ENCODE assay signal across 1 cellular context in genomic region chr13:102591988-102592781, GRCh38.
TF ChIP-seq lines count a peak whose summit lies in the region.

No MANE protein-coding gene starts in this region.

TF ChIP-seq in K562, 482 proteins besides CTCF, POLR2A, EP300 and RAD21 (continued from another document and continues in another):
- TF ChIP-seq ZBTB2 (IDR thresholded peaks at IDR 0.05) (no peak), ZNF23 (CRISPR knock-in tag; IDR thresholded peaks at IDR 0.05) (no peak), DLX4 (CRISPR knock-in tag; IDR thresholded peaks at IDR 0.05) (no peak), MEF2D (tag; conservative IDR thresholded peaks at IDR 0.05; ENCODE audit: low read depth) (peak; percentile 36; the same call in 1 of the 2 replicates), MAFG (tag; conservative IDR thresholded peaks at IDR 0.05) (peak; percentile 96), ZC3H11A (IDR thresholded peaks at IDR 0.05; ENCODE audit: low read depth, low read length) (no peak), MAFF (IDR thresholded peaks at IDR 0.05; ENCODE audit: low read length) (peak; percentile 99), MTA3 (IDR thresholded peaks at IDR 0.05; ENCODE audit: borderline replicate concordance) (peak; percentile 31; the same call in 1 of the 2 replicates), PHF8 (IDR thresholded peaks at IDR 0.05; ENCODE audit: borderline replicate concordance, low read length) (peak; percentile 25; the same call in 1 of the 2 replicates), TEAD1 (CRISPR knock-in tag; IDR thresholded peaks at IDR 0.05) (no peak), EGR1 (conservative IDR thresholded peaks at IDR 0.05) (peak; percentile 65), POLR2G (IDR thresholded peaks at IDR 0.05; ENCODE audit: low read depth, low read length) (peak; percentile 64), PHF20 (IDR thresholded peaks at IDR 0.05; ENCODE audit: partially characterized antibody) (no peak), EP400 (IDR thresholded peaks at IDR 0.05) (peak; percentile 77), RBFOX2 (IDR thresholded peaks at IDR 0.05; ENCODE audit: low read depth, low read length) (peak; percentile 70), ZFX (CRISPR knock-in tag; IDR thresholded peaks at IDR 0.05) (peak; percentile 38), MNT (conservative IDR thresholded peaks at IDR 0.05) (0 out of 4 replicates have a peak, but pooled peaks of 1 of the 2 experiments have one; percentile 48), NRF1 (conservative IDR thresholded peaks at IDR 0.05 in 1 of 2, IDR thresholded peaks at IDR 0.05 in 1 of 2) (peak in 1 of 2 experiments; percentile 36; a peak in 2 of 4 replicates), CTBP1 (IDR thresholded peaks at IDR 0.05; ENCODE audit: borderline replicate concordance) (peak; percentile 77; the same call in 1 of the 2 replicates), L3MBTL2 (IDR thresholded peaks at IDR 0.05) (peak; percentile 41; the same call in 1 of the 2 replicates), C11orf30 (IDR thresholded peaks at IDR 0.05; ENCODE audit: low read depth) (peak; percentile 99), CREB1 (IDR thresholded peaks at IDR 0.05) (no peak), CREB1 (CRISPR knock-in tag; IDR thresholded peaks at IDR 0.05) (no peak), DPF2 (IDR thresholded peaks at IDR 0.05) (no peak), CEBPB (tag; IDR thresholded peaks at IDR 0.05) (peak; percentile 68), ZBTB49 (CRISPR knock-in tag; IDR thresholded peaks at IDR 0.05; ENCODE audit: borderline replicate concordance) (no peak), MAFK (IDR thresholded peaks at IDR 0.05; ENCODE audit: low read length) (peak; percentile 99), CHD7 (IDR thresholded peaks at IDR 0.05; ENCODE audit: low read depth, low read length) (no peak), MYC (IDR thresholded peaks at IDR 0.05; ENCODE audit: low read depth, low read length) (peak; percentile 49), MYC (CRISPR knock-in tag; IDR thresholded peaks at IDR 0.05; ENCODE audit: borderline replicate concordance, low read depth) (no peak), POLR3G (IDR thresholded peaks at IDR 0.05; ENCODE audit: extremely low read depth, insufficient read length, insufficient replicate concordance) (no peak), HMBOX1 (IDR thresholded peaks at IDR 0.05) (peak; percentile 42; the same call in 1 of the 2 replicates), CXXC5 (CRISPR knock-in tag; IDR thresholded peaks at IDR 0.05) (no peak), NBN (IDR thresholded peaks at IDR 0.05; ENCODE audit: low read depth) (0 out of 2 replicates have a peak, but pooled peaks have one; percentile 22), TGIF2 (CRISPR knock-in tag; IDR thresholded peaks at IDR 0.05) (no peak), MAZ (CRISPR knock-in tag; conservative IDR thresholded peaks at IDR 0.05 in 1 of 2, IDR thresholded peaks at IDR 0.05 in 1 of 2) (peak in 1 of 2 experiments; percentile 55; a peak in 2 of 4 replicates), E2F6 (IDR thresholded peaks at IDR 0.05; ENCODE audit: borderline replicate concordance in 1 of 2, extremely low read depth in 1 of 2, insufficient read depth in 1 of 2, insufficient read length in 1 of 2, low read depth in 1 of 2, low read length in 1 of 2, poor library complexity in 1 of 2, severe bottlenecking in 1 of 2) (peak in 1 of 2 experiments; percentile 36), ZNF444 (CRISPR knock-in tag; IDR thresholded peaks at IDR 0.05) (no peak), ZNF778 (CRISPR knock-in tag; IDR thresholded peaks at IDR 0.05) (no peak)
